In genomic region chr18:23071285-23071684, GRCh38 we compare ENCODE assay signal across 8 cellular contexts.
DNase-seq lines count a peak whose midpoint lies in the region; ATAC-seq and TF ChIP-seq lines count a peak whose summit lies in the region.

No MANE protein-coding gene starts in this region.

- H4K20me1 ChIP-seq in KMS-11 (ENCODE audit: insufficient read depth) = no peaks in the 10 kb centered on the region

- H3K4me2 ChIP-seq in KMS-11 = peak overlapping the region; percentile 33

- peak overlapping the region; percentile 71 for H2AFZ ChIP-seq in KMS-11 (ENCODE audit: low read depth)

- no peaks in the 10 kb centered on the region for H3K79me2 ChIP-seq in KMS-11 (ENCODE audit: insufficient read depth, low read depth)

- peak overlapping the region; percentile 30 for H3K27ac ChIP-seq in KMS-11

- DNase-seq in Daoy (ENCODE audit: low read depth) (peak; percentile 54), germinal center (ENCODE audit: low spot score) (peak; percentile 46), NCI-H1092 (lab: John Stamatoyannopoulos, UW) (no peak)
- DNase-seq in activated CD4-positive, alpha-beta T cell treated with anti-CD3 and anti-CD28 coated beads, Interleukin-2, amount 50 U/mL, for 4 hours = peak; percentile 62 to 66
- DNase-seq in stimulated activated CD8-positive, alpha-beta memory T cell treated with anti-CD3 and anti-CD28 coated beads, Interleukin-12 subunit alpha, Interleukin-12 subunit beta, amount 100 ng/mL, for 1 hour (ENCODE audit: low read depth) = peak; percentile 68

- peaks cover 15% of the 10 kb centered on the region for H3K4me1 ChIP-seq in KMS-11 (ENCODE audit: low read depth, poor library complexity, severe bottlenecking)

- H3K4me3 ChIP-seq in KMS-11 (IDR thresholded peaks at IDR 0.05; ENCODE audit: insufficient read depth, low read depth, low read length) = no peak overlapping the region

- no peak overlapping the region for H3K9ac ChIP-seq in KMS-11

- no peak for TF ChIP-seq CTCF in KMS-11 (conservative IDR thresholded peaks at IDR 0.05; ENCODE audit: low read depth, low read length)

- H3K27me3 ChIP-seq in KMS-11 (ENCODE audit: insufficient read depth, low read depth) = no peaks in the 10 kb centered on the region

- no peaks in the 10 kb centered on the region for H3K36me3 ChIP-seq in KMS-11 (ENCODE audit: insufficient read depth)

- ATAC-seq in GM21423 (IDR thresholded peaks at IDR 0.05; ENCODE audit: unreplicated experiment) = peak; percentile 99
- ATAC-seq in HG02970 (IDR thresholded peaks at IDR 0.05; ENCODE audit: low FRiP score, unreplicated experiment) = no peak
